ENCODE assay signal across 1 cellular context in genomic region chr2:239642406-239643004, GRCh38.
TF ChIP-seq lines count a peak whose summit lies in the region.

No MANE protein-coding gene starts in this region.

TF ChIP-seq in IMR-90, 13 proteins besides CTCF, POLR2A, EP300 and RAD21 (continued from another document):
- TF ChIP-seq, protein P1, sequence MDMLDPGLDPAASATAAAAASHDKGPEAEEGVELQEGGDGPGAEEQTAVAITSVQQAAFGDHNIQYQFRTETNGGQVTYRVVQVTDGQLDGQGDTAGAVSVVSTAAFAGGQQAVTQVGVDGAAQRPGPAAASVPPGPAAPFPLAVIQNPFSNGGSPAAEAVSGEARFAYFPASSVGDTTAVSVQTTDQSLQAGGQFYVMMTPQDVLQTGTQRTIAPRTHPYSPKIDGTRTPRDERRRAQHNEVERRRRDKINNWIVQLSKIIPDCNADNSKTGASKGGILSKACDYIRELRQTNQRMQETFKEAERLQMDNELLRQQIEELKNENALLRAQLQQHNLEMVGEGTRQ (IDR thresholded peaks at IDR 0.05; ENCODE audit: low read depth, low read length) = no peak
- TF ChIP-seq, protein P2, sequence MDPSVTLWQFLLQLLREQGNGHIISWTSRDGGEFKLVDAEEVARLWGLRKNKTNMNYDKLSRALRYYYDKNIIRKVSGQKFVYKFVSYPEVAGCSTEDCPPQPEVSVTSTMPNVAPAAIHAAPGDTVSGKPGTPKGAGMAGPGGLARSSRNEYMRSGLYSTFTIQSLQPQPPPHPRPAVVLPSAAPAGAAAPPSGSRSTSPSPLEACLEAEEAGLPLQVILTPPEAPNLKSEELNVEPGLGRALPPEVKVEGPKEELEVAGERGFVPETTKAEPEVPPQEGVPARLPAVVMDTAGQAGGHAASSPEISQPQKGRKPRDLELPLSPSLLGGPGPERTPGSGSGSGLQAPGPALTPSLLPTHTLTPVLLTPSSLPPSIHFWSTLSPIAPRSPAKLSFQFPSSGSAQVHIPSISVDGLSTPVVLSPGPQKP (IDR thresholded peaks at IDR 0.05; ENCODE audit: borderline replicate concordance, low read depth, low read length) = no peak
- no peak for TF ChIP-seq CHD1 (IDR thresholded peaks at IDR 0.05; ENCODE audit: low read depth, low read length)
- no peak for TF ChIP-seq RCOR1 (IDR thresholded peaks at IDR 0.05; ENCODE audit: insufficient replicate concordance, low read length)
- TF ChIP-seq FOS (IDR thresholded peaks at IDR 0.05; ENCODE audit: low read depth, low read length) = no peak
- TF ChIP-seq CEBPB (IDR thresholded peaks at IDR 0.05; ENCODE audit: low read depth, low read length) = no peak
